In genomic region chr5:132526290-132526973, GRCh38 we compare ENCODE assay signal across 8 cellular contexts. TPM values are rescaled to one million over a fixed set of nuclear protein-coding genes. Genes with fewer than 3 reads are reported as not detected.
A peak's percentile ranks its signal among the peaks of the same experiment; 100 is the strongest.
DNase-seq lines count a peak whose midpoint lies in the region; ATAC-seq and TF ChIP-seq lines count a peak whose summit lies in the region.

No MANE protein-coding gene starts in this region.

- POLR2A ChIA-PET in Panc1 (lab: Charles Lee), result interaction anchor here (0.6 to 0.7 kb wide), 2 partner anchors 228 to 315 kb away, joined by 3 to 5 read pairs; no protein-coding TSS in a partner anchor

- DNase-seq in AG08396 (ENCODE audit: low spot score) (peak; percentile 64), Panc1 (ENCODE audit: low read depth, low spot score) (peak; percentile 63), heart right ventricle (peak; percentile 9 to 31)
- peak; percentile 57 to 77 for DNase-seq in activated naive CD4-positive, alpha-beta T cell treated with anti-CD3 and anti-CD28 coated beads, Interleukin-2, amount 50 U/mL, for 72 hours (ENCODE audit: low spot score in 2 of 2)

- WGBS in heart right ventricle, 2 donors, result 43 to 46% methylated on average over 11 of the region's 11 CpGs

- H3K27ac Mint-ChIP-seq in activated naive CD4-positive, alpha-beta T cell treated with anti-CD3 and anti-CD28 coated beads, Interleukin-2, amount 50 U/mL, for 72 hours, result no peak overlapping the region

- in situ Hi-C loops in Panc1 (cut with HindIII; ENCODE audit: low pct_unique_long_range_greater_than_20kb, low sequenced_read_pairs), result no loop called here

- H3K4me1 ChIP-seq in HUES48 (ENCODE audit: control insufficient read depth, insufficient read depth, low read length), result no peaks in the 10 kb centered on the region
- H3K4me1 ChIP-seq in Panc1 (ENCODE audit: control insufficient read depth, insufficient read depth, low read length), result no peaks in the 10 kb centered on the region
- peaks cover 0 to 6% (median 3%) of the 10 kb centered on the region in 9 donors for H3K4me1 ChIP-seq in heart right ventricle
- H3K4me1 ChIP-seq in rectal smooth muscle tissue (ENCODE audit: control insufficient read depth, insufficient read depth, low read length), result no peaks in the 10 kb centered on the region

- CTCF ChIA-PET in Panc1 (lab: Charles Lee), result interaction anchor here (0.6 to 1.4 kb wide), 6 partner anchors 9 to 294 kb away, joined by 3 to 4 read pairs (median 3); partner anchors contain the start of gene RAD50

- peak; percentile 95 for ATAC-seq in Panc1
- peak; percentile 20 to 32 for ATAC-seq in activated naive CD4-positive, alpha-beta T cell treated with anti-CD3 and anti-CD28 coated beads, Interleukin-2, amount 50 U/mL, for 72 hours
- peak; percentile 38 to 88 (median 74) for ATAC-seq in heart right ventricle
- ATAC-seq in HG03139 (IDR thresholded peaks at IDR 0.05; ENCODE audit: unreplicated experiment), result no peak

- H3K36me3 ChIP-seq in HUES48 (ENCODE audit: control insufficient read depth, insufficient read depth, low read length) (no peaks in the 10 kb centered on the region), Panc1 (ENCODE audit: control insufficient read depth, insufficient read depth, low read length) (no peaks in the 10 kb centered on the region), heart right ventricle (no peaks in the 10 kb centered on the region), rectal smooth muscle tissue (ENCODE audit: control insufficient read depth, insufficient read depth, low read length) (no peaks in the 10 kb centered on the region)

- no peak overlapping the region for H3K27ac ChIP-seq in HUES48 (ENCODE audit: low read depth, low read length)
- no peak overlapping the region for H3K27ac ChIP-seq in Panc1 (ENCODE audit: low read length)
- H3K27ac ChIP-seq in heart right ventricle, result no peak overlapping the region
- no peak overlapping the region for H3K27ac ChIP-seq in rectal smooth muscle tissue (ENCODE audit: low read depth, low read length)

- TF ChIP-seq CTCF in GM12875 (IDR thresholded peaks at IDR 0.05; ENCODE audit: borderline replicate concordance, insufficient read depth, low read depth, low read length), result peak; percentile 71
- TF ChIP-seq CTCF in Panc1 (IDR thresholded peaks at IDR 0.05), result peak; percentile 98
- peak; percentile 66 to 89 (median 80) for TF ChIP-seq CTCF in heart right ventricle (IDR thresholded peaks at IDR 0.05)

- H3K9me3 ChIP-seq in HUES48 (ENCODE audit: control insufficient read depth, insufficient read depth, low read length), result 0 out of 2 replicates have a peak, but pooled peaks cover 4% of the 10 kb centered on the region
- H3K9me3 ChIP-seq in Panc1 (ENCODE audit: control insufficient read depth, insufficient read depth, low read depth, low read length), result no peaks in the 10 kb centered on the region
- peaks cover 0 to 6% (median 4%) of the 10 kb centered on the region in 11 donors for H3K9me3 ChIP-seq in heart right ventricle

- no TSS peak for BruUV-seq in Panc1 (replicated peaks; lab: Mats Ljungman, UMichigan)

- intact Hi-C loops in Panc1 (cut with micrococcal nuclease; ENCODE audit: unreplicated experiment), result loop anchor here (10.0 kb wide), 1 partner anchor 288 kb away; the partner anchor contains the start of gene SOWAHA
- intact Hi-C loops in heart right ventricle (cut with DNase I), result loop anchor here in 6 of 10 donors (5.0 to 10.0 kb wide), 4 partner anchors 188 to 298 kb away; partner anchors contain the start of gene SOWAHA (in 2 of the 6)

- H3K27me3 ChIP-seq in HUES48 (ENCODE audit: control insufficient read depth, insufficient read depth, low read length) (no peaks in the 10 kb centered on the region), Panc1 (ENCODE audit: control insufficient read depth, insufficient read depth, low read length) (peaks cover 2% of the 10 kb centered on the region; the same call in 1 of the 2 replicates), heart right ventricle (no peaks in the 10 kb centered on the region), rectal smooth muscle tissue (ENCODE audit: control insufficient read depth, insufficient read depth, low read length) (no peaks in the 10 kb centered on the region)

- no peak overlapping the region for H3K4me3 ChIP-seq in GM12875 (ENCODE audit: low read depth, low read length)
- peak overlapping the region; percentile 47; the same call in 1 of the 2 replicates for H3K4me3 ChIP-seq in HUES48 (ENCODE audit: low read depth, low read length)
- peak overlapping the region in 1 of 2 experiments; percentile 33; a peak in 2 of 4 replicates for H3K4me3 ChIP-seq in Panc1 (ENCODE audit: low read depth in 2 of 2, low read length in 2 of 2)
- no peak overlapping the region for H3K4me3 ChIP-seq in heart right ventricle
- H3K4me3 ChIP-seq in rectal smooth muscle tissue (ENCODE audit: low read length), result peak overlapping the region; percentile 25

- peaks cover 0 to 9% of the 10 kb centered on the region in 2 donors for H3K9me3 Mint-ChIP-seq in activated naive CD4-positive, alpha-beta T cell treated with anti-CD3 and anti-CD28 coated beads, Interleukin-2, amount 50 U/mL, for 72 hours

- peaks cover 0 to 7% of the 10 kb centered on the region in 2 donors for H3K36me3 Mint-ChIP-seq in activated naive CD4-positive, alpha-beta T cell treated with anti-CD3 and anti-CD28 coated beads, Interleukin-2, amount 50 U/mL, for 72 hours

- no peak overlapping the region for H3K9ac ChIP-seq in HUES48 (ENCODE audit: low read depth, low read length)
- H3K9ac ChIP-seq in rectal smooth muscle tissue (ENCODE audit: low read length), result no peak overlapping the region

RNA-seq across cellular contexts. Expression of gene IL5, which starts 16.9 kb away (rescaled TPM):
- not detected for total RNA-seq in Panc1 (2021; ENCODE audit: unreplicated experiment)
- polyA plus RNA-seq in Panc1 (2012; ENCODE audit: insufficient read length), result not detected
- total RNA-seq in activated naive CD4-positive, alpha-beta T cell treated with anti-CD3 and anti-CD28 coated beads, Interleukin-2, amount 50 U/mL, for 72 hours, result not detected
- not detected for total RNA-seq in heart right ventricle
- not detected for polyA plus RNA-seq in heart right ventricle

RNA-seq across cellular contexts. Expression of gene RAD50, which starts 30.3 kb away (rescaled TPM):
- total RNA-seq in Panc1 (2021; ENCODE audit: unreplicated experiment) (77.6 TPM), heart right ventricle (10 to 100 TPM; 26.6 to 38.5 (median 33.2) TPM)
- 55.3 TPM for polyA plus RNA-seq in Panc1 (2012; ENCODE audit: insufficient read length)
- 10 to 100 TPM; 30.6 to 47.7 TPM for total RNA-seq in activated naive CD4-positive, alpha-beta T cell treated with anti-CD3 and anti-CD28 coated beads, Interleukin-2, amount 50 U/mL, for 72 hours
- 10 to 100 TPM in 1 of 2 donors, 1 to 10 TPM in 1; 6.8 to 11.6 TPM for polyA plus RNA-seq in heart right ventricle

RNA-seq across cellular contexts. Expression of gene IRF1, which starts 35.9 kb away (rescaled TPM):
- total RNA-seq in Panc1 (2021; ENCODE audit: unreplicated experiment), result 48.9 TPM
- polyA plus RNA-seq in Panc1 (2012; ENCODE audit: insufficient read length), result 46.4 TPM
- 100 to 1,000 TPM; 107 to 156 TPM for total RNA-seq in activated naive CD4-positive, alpha-beta T cell treated with anti-CD3 and anti-CD28 coated beads, Interleukin-2, amount 50 U/mL, for 72 hours
- total RNA-seq in heart right ventricle, result 100 to 1,000 TPM in 1 of 10 donors, 10 to 100 TPM in 8, 1 to 10 TPM in 1; 9.5 to 146 (median 19.2) TPM
- polyA plus RNA-seq in heart right ventricle, result 10 to 100 TPM in 1 of 2 donors, 1 to 10 TPM in 1; 8.6 to 13.7 TPM

Comparison
In these comparisons a context has a peak if more than half of its experiments do, and no peak if none do; other contexts are left out.
1. H3K4me3 ChIP-seq: peak in HUES48 (single experiment) and rectal smooth muscle tissue (single experiment); none in GM12875 (single experiment) and heart right ventricle (0 of 10).
2. Peak in every context shown above with its lines, with median percentiles within 50 percentile points of each other: DNase-seq and CTCF ChIP-seq.